In the genomic region with DNA sequence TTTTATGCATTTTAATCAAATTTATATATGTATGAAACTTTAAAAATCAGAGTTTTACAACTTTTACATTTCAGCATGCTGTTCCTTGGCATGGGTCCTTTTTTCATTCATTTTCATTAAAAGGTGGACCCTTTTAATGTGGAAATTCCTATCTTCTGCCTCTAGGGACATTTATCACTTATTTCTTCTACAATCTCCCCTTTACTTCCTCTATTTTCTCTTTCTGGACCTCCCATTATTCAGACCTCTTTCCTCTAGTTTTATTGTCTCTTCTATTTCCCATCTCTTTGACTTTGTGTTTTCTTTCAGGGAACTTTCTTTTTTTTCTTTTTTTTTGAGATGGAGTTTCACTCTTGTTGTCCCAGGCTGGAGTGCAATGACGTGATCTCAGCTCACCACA, we compare ENCODE assay signal across 10 cellular contexts.
DNase-seq lines count a peak whose midpoint lies in the region; TF ChIP-seq lines count a peak whose summit lies in the region.
"Had no signal": no experiment of that assay in that cellular context is flagged by ENCODE, and none has a peak within 500 bp of the region (broad histone marks: within the 10 kb centered on the region; RNA-seq: fewer than 3 reads in every experiment).

No MANE protein-coding gene starts in this region.

- H3K4me3 ChIP-seq in HEK293 (ENCODE audit: low read depth, low read length) (no peak overlapping the region), WI38 (ENCODE audit: low read depth, low read length) (peak overlapping the region; percentile 46), iPS-20b (ENCODE audit: low read length) (peak overlapping the region; percentile 69)
- no peak overlapping the region for H3K4me3 ChIP-seq in effector memory CD4-positive, alpha-beta T cell (ENCODE audit: insufficient read depth, low read depth, low read length, poor library complexity, severe bottlenecking)

- H3K4me1 ChIP-seq in HEK293 (ENCODE audit: control insufficient read depth, insufficient read depth, low read length) (no peaks in the 10 kb centered on the region), iPS-20b (ENCODE audit: insufficient read depth, low read length) (peaks cover 3% of the 10 kb centered on the region; the same call in 1 of the 2 replicates)
- H3K4me1 ChIP-seq in effector memory CD4-positive, alpha-beta T cell (ENCODE audit: control insufficient read depth, insufficient read depth, low read length, poor library complexity, severe bottlenecking): peaks cover 6% of the 10 kb centered on the region

- DNase-seq in AG08396 (ENCODE audit: low spot score): peak; percentile 16
- no peak for DNase-seq in UCSD-AML1 (lab: John Stamatoyannopoulos, UW; ENCODE audit: unreplicated experiment)
- DNase-seq in activated CD4-positive, alpha-beta T cell treated with anti-CD3 and anti-CD28 coated beads, Interleukin-2, amount 50 U/mL, for 4 hours: no peak
- DNase-seq in effector memory CD4-positive, alpha-beta T cell: no peak
- DNase-seq in GM03348 (ENCODE audit: low spot score): no peak
- DNase-seq: activated CD4-positive, CD25-positive, alpha-beta regulatory T cell; GF-D8 had no signal

- H3K36me3 ChIP-seq in HEK293 (ENCODE audit: control insufficient read depth in 2 of 2, insufficient read depth in 1 of 2, low read length in 2 of 2) (no peaks in the 10 kb centered on the region), iPS-20b (ENCODE audit: insufficient read depth, low read depth, low read length) (no peaks in the 10 kb centered on the region)
- H3K36me3 ChIP-seq in effector memory CD4-positive, alpha-beta T cell (ENCODE audit: control insufficient read depth, insufficient read depth, low read length): no peaks in the 10 kb centered on the region

- CTCF ChIA-PET in HEK293 (lab: Yijun Ruan, JAX): interaction anchor here (1.6 to 3.1 kb wide), 2 partner anchors 8 to 59 kb away, joined by 6 to 19 read pairs; no protein-coding TSS in a partner anchor

- H3K27me3 ChIP-seq in iPS-20b (ENCODE audit: insufficient read depth, low read length): peaks cover 66% of the 10 kb centered on the region
- peaks cover 12% of the 10 kb centered on the region for H3K27me3 ChIP-seq in effector memory CD4-positive, alpha-beta T cell (replicated peaks; ENCODE audit: control insufficient read depth, insufficient read depth, low read length, poor library complexity, severe bottlenecking)

- POLR2A ChIA-PET in HEK293 (lab: Yijun Ruan, JAX): interaction anchor here (1.8 kb wide), 1 partner anchor 11 kb away, joined by 4 read pairs; no protein-coding TSS in a partner anchor

- TF ChIP-seq CTCF in HEK293 (tag by site-specific recombination; IDR thresholded peaks at IDR 0.05): no peak
- no peak for TF ChIP-seq CTCF in WI38 (IDR thresholded peaks at IDR 0.05; ENCODE audit: low read depth, low read length)

- H3K27ac ChIP-seq in HEK293 (ENCODE audit: extremely low read depth, low read depth, low read length) (no peak overlapping the region), iPS-20b (ENCODE audit: low read length) (no peak overlapping the region)
- H3K27ac ChIP-seq in effector memory CD4-positive, alpha-beta T cell (ENCODE audit: insufficient read depth, low read length, poor library complexity, severe bottlenecking): no peak overlapping the region

- no peaks in the 10 kb centered on the region for H3K9me3 ChIP-seq in HEK293 (ENCODE audit: control insufficient read depth, insufficient read depth, low read depth, low read length)
- no peaks in the 10 kb centered on the region for H3K9me3 ChIP-seq in iPS-20b (ENCODE audit: insufficient read depth, low read depth, low read length)
- no peaks in the 10 kb centered on the region for H3K9me3 ChIP-seq in effector memory CD4-positive, alpha-beta T cell (ENCODE audit: control insufficient read depth, low read length)

- no peak overlapping the region for H3K9ac ChIP-seq in iPS-20b (ENCODE audit: low read depth, low read length)

TF ChIP-seq in HEK293, 187 proteins besides CTCF, POLR2A, EP300 and RAD21:
- TF ChIP-seq KLF8 (tag by site-specific recombination; IDR thresholded peaks at IDR 0.05) (no peak), ZNF335 (tag by site-specific recombination; conservative IDR thresholded peaks at IDR 0.05) (peak; percentile 1; the same call in 1 of the 2 replicates), PRDM1 (tag by site-specific recombination; IDR thresholded peaks at IDR 0.05) (peak; percentile 27; the same call in 1 of the 2 replicates), ZNF16 (tag by site-specific recombination; IDR thresholded peaks at IDR 0.05; ENCODE audit: low read depth) (no peak), ZNF174 (tag by site-specific recombination; IDR thresholded peaks at IDR 0.05) (no peak), ZNF791 (tag by site-specific recombination; IDR thresholded peaks at IDR 0.05) (no peak), ZNF391 (tag by site-specific recombination; IDR thresholded peaks at IDR 0.05; ENCODE audit: borderline replicate concordance, low read depth) (no peak), GLI4 (tag by site-specific recombination; IDR thresholded peaks at IDR 0.05) (no peak)
- TF ChIP-seq, protein P1, sequence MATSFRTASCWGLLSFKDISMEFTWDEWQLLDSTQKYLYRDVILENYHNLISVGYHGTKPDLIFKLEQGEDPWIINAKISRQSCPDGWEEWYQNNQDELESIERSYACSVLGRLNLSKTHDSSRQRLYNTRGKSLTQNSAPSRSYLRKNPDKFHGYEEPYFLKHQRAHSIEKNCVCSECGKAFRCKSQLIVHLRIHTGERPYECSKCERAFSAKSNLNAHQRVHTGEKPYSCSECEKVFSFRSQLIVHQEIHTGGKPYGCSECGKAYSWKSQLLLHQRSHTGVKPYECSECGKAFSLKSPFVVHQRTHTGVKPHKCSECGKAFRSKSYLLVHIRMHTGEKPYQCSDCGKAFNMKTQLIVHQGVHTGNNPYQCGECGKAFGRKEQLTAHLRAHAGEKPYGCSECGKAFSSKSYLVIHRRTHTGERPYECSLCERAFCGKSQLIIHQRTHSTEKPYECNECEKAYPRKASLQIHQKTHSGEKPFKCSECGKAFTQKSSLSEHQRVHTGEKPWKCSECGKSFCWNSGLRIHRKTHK (tag by site-specific recombination; IDR thresholded peaks at IDR 0.05): no peak
- TF ChIP-seq, protein P2, sequence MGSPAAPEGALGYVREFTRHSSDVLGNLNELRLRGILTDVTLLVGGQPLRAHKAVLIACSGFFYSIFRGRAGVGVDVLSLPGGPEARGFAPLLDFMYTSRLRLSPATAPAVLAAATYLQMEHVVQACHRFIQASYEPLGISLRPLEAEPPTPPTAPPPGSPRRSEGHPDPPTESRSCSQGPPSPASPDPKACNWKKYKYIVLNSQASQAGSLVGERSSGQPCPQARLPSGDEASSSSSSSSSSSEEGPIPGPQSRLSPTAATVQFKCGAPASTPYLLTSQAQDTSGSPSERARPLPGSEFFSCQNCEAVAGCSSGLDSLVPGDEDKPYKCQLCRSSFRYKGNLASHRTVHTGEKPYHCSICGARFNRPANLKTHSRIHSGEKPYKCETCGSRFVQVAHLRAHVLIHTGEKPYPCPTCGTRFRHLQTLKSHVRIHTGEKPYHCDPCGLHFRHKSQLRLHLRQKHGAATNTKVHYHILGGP (tag by site-specific recombination; IDR thresholded peaks at IDR 0.05): no peak
- TF ChIP-seq, protein P3, sequence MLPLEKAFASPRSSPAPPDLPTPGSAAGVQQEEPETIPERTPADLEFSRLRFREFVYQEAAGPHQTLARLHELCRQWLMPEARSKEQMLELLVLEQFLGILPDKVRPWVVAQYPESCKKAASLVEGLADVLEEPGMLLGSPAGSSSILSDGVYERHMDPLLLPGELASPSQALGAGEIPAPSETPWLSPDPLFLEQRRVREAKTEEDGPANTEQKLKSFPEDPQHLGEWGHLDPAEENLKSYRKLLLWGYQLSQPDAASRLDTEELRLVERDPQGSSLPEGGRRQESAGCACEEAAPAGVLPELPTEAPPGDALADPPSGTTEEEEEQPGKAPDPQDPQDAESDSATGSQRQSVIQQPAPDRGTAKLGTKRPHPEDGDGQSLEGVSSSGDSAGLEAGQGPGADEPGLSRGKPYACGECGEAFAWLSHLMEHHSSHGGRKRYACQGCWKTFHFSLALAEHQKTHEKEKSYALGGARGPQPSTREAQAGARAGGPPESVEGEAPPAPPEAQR (tag by site-specific recombination; IDR thresholded peaks at IDR 0.05): no peak

Comparison
In these comparisons a context has a peak if more than half of its experiments do, and no peak if none do; other contexts are left out.
1. H3K4me3 ChIP-seq: peak in WI38 (single experiment) and iPS-20b (single experiment); none in HEK293 (single experiment) and effector memory CD4-positive, alpha-beta T cell (single experiment).